ENCODE assay signal across 9 cellular contexts in the genomic region with DNA sequence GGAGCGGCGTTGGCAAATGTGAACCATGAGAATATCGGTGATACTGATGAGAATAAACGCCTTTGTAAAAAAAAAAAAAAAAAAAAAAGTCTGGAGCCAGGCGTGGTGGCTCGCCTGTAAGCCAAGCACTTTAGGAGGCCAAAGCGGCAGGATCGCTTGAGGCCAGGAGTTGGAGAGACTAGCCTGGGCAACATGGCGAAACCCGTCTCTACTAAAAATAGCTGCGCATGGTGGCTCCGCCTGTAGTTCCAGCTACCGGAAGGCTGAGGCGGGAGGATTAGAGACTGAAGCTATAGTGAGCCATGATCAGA. TPM values are rescaled to one million over a fixed set of nuclear protein-coding genes. Genes with fewer than 3 reads are reported as not detected.
DNase-seq lines count a peak whose midpoint lies in the region; ATAC-seq and TF ChIP-seq lines count a peak whose summit lies in the region.
"Had no signal": no experiment of that assay in that cellular context is flagged by ENCODE, and none has a peak within 500 bp of the region (broad histone marks: within the 10 kb centered on the region; RNA-seq: fewer than 3 reads in every experiment).

No MANE protein-coding gene starts in this region.

- H3K4me3 ChIP-seq in GM12864 (ENCODE audit: low read depth, low read length), result peak overlapping the region; percentile 93
- no peak overlapping the region for H3K4me3 ChIP-seq in KMS-11 (IDR thresholded peaks at IDR 0.05; ENCODE audit: insufficient read depth, low read depth, low read length)
- H3K4me3 ChIP-seq in duodenal mucosa (ENCODE audit: low read depth in 1 of 2, low read length in 2 of 2), result peak overlapping the region; percentile 98 to 99

- 0 out of 2 replicates have a peak, but pooled peaks cover 4% of the 10 kb centered on the region for H3K36me3 ChIP-seq in KMS-11 (ENCODE audit: insufficient read depth)
- H3K36me3 ChIP-seq in duodenal mucosa (ENCODE audit: control insufficient read depth in 1 of 2, insufficient read depth in 2 of 2, low read length in 2 of 2), result peaks cover 4 to 6% of the 10 kb centered on the region in 2 donors

- H3K9me3 Mint-ChIP-seq in natural killer cell treated with Interleukin-12 subunit alpha and Interleukin-12 subunit beta and Interleukin-15 and Interleukin-18, amount 100 ng/mL, for 72 hours, result no peaks in the 10 kb centered on the region

- TF ChIP-seq CTCF in GM12864 (IDR thresholded peaks at IDR 0.05; ENCODE audit: low read depth, low read length, missing control alignments) (no peak), KMS-11 (conservative IDR thresholded peaks at IDR 0.05; ENCODE audit: low read depth, low read length) (no peak)

- no peaks in the 10 kb centered on the region for H3K27me3 ChIP-seq in KMS-11 (ENCODE audit: insufficient read depth, low read depth)
- H3K27me3 ChIP-seq in duodenal mucosa (ENCODE audit: control insufficient read depth in 1 of 2, insufficient read depth in 2 of 2, low read length in 2 of 2), result no peaks in the 10 kb centered on the region

- H3K4me1 ChIP-seq in KMS-11 (ENCODE audit: low read depth, poor library complexity, severe bottlenecking), result peaks cover 52% of the 10 kb centered on the region
- peaks cover 32 to 47% of the 10 kb centered on the region in 2 donors for H3K4me1 ChIP-seq in duodenal mucosa (ENCODE audit: control insufficient read depth in 1 of 2, insufficient read depth in 2 of 2, low read length in 2 of 2)

- no peaks in the 10 kb centered on the region for H4K20me1 ChIP-seq in KMS-11 (ENCODE audit: insufficient read depth)

- H3K9me3 ChIP-seq in duodenal mucosa (ENCODE audit: control insufficient read depth in 1 of 2, low read length in 2 of 2), result no peaks in the 10 kb centered on the region

- no peak for TF ChIP-seq POLR2A in erythroblast (IDR thresholded peaks at IDR 0.05; ENCODE audit: low read length)

- peak overlapping the region; percentile 98 for H3K4me3 Mint-ChIP-seq in natural killer cell treated with Interleukin-12 subunit alpha and Interleukin-12 subunit beta and Interleukin-15 and Interleukin-18, amount 100 ng/mL, for 72 hours

- H3K79me2 ChIP-seq in KMS-11 (ENCODE audit: insufficient read depth, low read depth), result peaks cover 43% of the 10 kb centered on the region

- H3K4me1 Mint-ChIP-seq in natural killer cell treated with Interleukin-12 subunit alpha and Interleukin-12 subunit beta and Interleukin-15 and Interleukin-18, amount 100 ng/mL, for 72 hours (ENCODE audit: low read depth in 2 of 2), result peaks cover 38 to 44% of the 10 kb centered on the region in 2 donors

- peak overlapping the region; percentile 49 for H2AFZ ChIP-seq in KMS-11 (ENCODE audit: low read depth)

- H3K27ac Mint-ChIP-seq in natural killer cell treated with Interleukin-12 subunit alpha and Interleukin-12 subunit beta and Interleukin-15 and Interleukin-18, amount 100 ng/mL, for 72 hours, result peak overlapping the region; percentile 99 to 100

- peak overlapping the region; percentile 98 for H3K9ac ChIP-seq in KMS-11
- H3K9ac ChIP-seq in duodenal mucosa (ENCODE audit: low read depth in 1 of 2, low read length in 2 of 2), result peak overlapping the region; percentile 69 to 99

- DNase-seq in GM12864 (ENCODE audit: low read depth) (no peak), SW480 (ENCODE audit: low spot score) (no peak), SHP77 treated with DMSO at 0.1 percent for 48 hours (lab: John Stamatoyannopoulos, UW) (no peak), erythroblast (lab: John Stamatoyannopoulos, UW) (no peak)
- no peak for DNase-seq in natural killer cell treated with Interleukin-12 subunit alpha and Interleukin-12 subunit beta and Interleukin-15 and Interleukin-18, amount 100 ng/mL, for 72 hours (ENCODE audit: low spot score)

- peaks cover 20% of the 10 kb centered on the region for H3K36me3 Mint-ChIP-seq in natural killer cell treated with Interleukin-12 subunit alpha and Interleukin-12 subunit beta and Interleukin-15 and Interleukin-18, amount 100 ng/mL, for 72 hours

- H3K27ac ChIP-seq in KMS-11, result peak overlapping the region; percentile 98
- peak overlapping the region; percentile 99 for H3K27ac ChIP-seq in duodenal mucosa (ENCODE audit: low read depth, low read length)

- no peak for ATAC-seq in natural killer cell treated with Interleukin-12 subunit alpha and Interleukin-12 subunit beta and Interleukin-15 and Interleukin-18, amount 100 ng/mL, for 72 hours
- ATAC-seq in GM21423 (IDR thresholded peaks at IDR 0.05; ENCODE audit: unreplicated experiment), result no peak

- peak overlapping the region; percentile 43; the same call in 1 of the 2 replicates for H3K4me2 ChIP-seq in KMS-11

- no peaks in the 10 kb centered on the region for H3K27me3 Mint-ChIP-seq in natural killer cell treated with Interleukin-12 subunit alpha and Interleukin-12 subunit beta and Interleukin-15 and Interleukin-18, amount 100 ng/mL, for 72 hours

RNA-seq across cellular contexts. Expression of gene NFX1, which starts 0.4 kb away (rescaled TPM):
- 10 to 100 TPM; 41.6 to 57.9 TPM for total RNA-seq in natural killer cell treated with Interleukin-12 subunit alpha and Interleukin-12 subunit beta and Interleukin-15 and Interleukin-18, amount 100 ng/mL, for 72 hours

RNA-seq across cellular contexts. Expression of gene CHMP5, which starts 25.0 kb away (rescaled TPM):
- total RNA-seq in natural killer cell treated with Interleukin-12 subunit alpha and Interleukin-12 subunit beta and Interleukin-15 and Interleukin-18, amount 100 ng/mL, for 72 hours, result 10 to 100 TPM; 40.8 to 63.2 TPM

RNA-seq across cellular contexts. Expression of gene BAG1, which starts 25.4 kb away (rescaled TPM):
- 100 to 1,000 TPM in 1 of 2 donors, 10 to 100 TPM in 1; 46.1 to 115 TPM for total RNA-seq in natural killer cell treated with Interleukin-12 subunit alpha and Interleukin-12 subunit beta and Interleukin-15 and Interleukin-18, amount 100 ng/mL, for 72 hours

RNA-seq across cellular contexts. Expression of gene SPINK4, which starts 49.9 kb away (rescaled TPM):
- total RNA-seq in natural killer cell treated with Interleukin-12 subunit alpha and Interleukin-12 subunit beta and Interleukin-15 and Interleukin-18, amount 100 ng/mL, for 72 hours, result not detected
- total RNA-seq: M059J had no signal
